ENCODE assay signal across 8 cellular contexts in genomic region chr19:45001087-45001739, GRCh38. TPM values are rescaled to one million over a fixed set of nuclear protein-coding genes. Genes with fewer than 3 reads are reported as not detected.
DNase-seq lines count a peak whose midpoint lies in the region; ATAC-seq and TF ChIP-seq lines count a peak whose summit lies in the region.

TSS of gene RELB (plus strand) at chr19:45001464. CDS start at chr19:45001580, 116 bp downstream.

- no peak for TF ChIP-seq POLR2A in transverse colon (IDR thresholded peaks at IDR 0.05)

- H3K27ac Mint-ChIP-seq in T-cell: peak within 1 kb of the TSS; percentile 97 to 98

- H3K9ac ChIP-seq in adipocyte (ENCODE audit: low read length): peak within 1 kb of the TSS; percentile 83

- peaks cover 5% of the 10 kb centered on the region for H3K36me3 Mint-ChIP-seq in T-cell

- DNase-seq in GM10266 (ENCODE audit: extremely low spot score) (peak; percentile 99), NCI-H1048 (lab: John Stamatoyannopoulos, UW) (peak; percentile 74), T-cell (peak; percentile 83 to 99 (median 92)), adipocyte (ENCODE audit: low read depth) (peak; percentile 98), cardiac septum (ENCODE audit: low spot score) (peak; percentile 95), pons (ENCODE audit: low spot score) (peak; percentile 77), transverse colon (peak; percentile 98)

- 2% methylated on average over 35 of the region's 79 CpGs; no CpG with 5 or more reads in 1 of the 2 donors for WGBS in transverse colon (ENCODE audit: low coverage in 1 of 2), 2 donors

- H3K4me3 Mint-ChIP-seq in T-cell: peak within 1 kb of the TSS; percentile 83 to 96 (median 94)

- peak; percentile 25 for TF ChIP-seq EP300 in transverse colon (IDR thresholded peaks at IDR 0.05; ENCODE audit: low read depth)

- H3K9me3 ChIP-seq in adipocyte (ENCODE audit: control insufficient read depth, low read length) (no peaks in the 10 kb centered on the region), transverse colon (no peaks in the 10 kb centered on the region)

- H3K4me1 ChIP-seq in adipocyte (ENCODE audit: control insufficient read depth, insufficient read depth, low read length): peaks cover 3% of the 10 kb centered on the region
- peaks cover 7 to 30% (median 18%) of the 10 kb centered on the region in 4 donors for H3K4me1 ChIP-seq in transverse colon

- POLR2A ChIA-PET in T-cell (lab: Charles Lee): interaction anchor here (0.5 to 2.4 kb wide), 3 partner anchors 38 to 177 kb away, joined by 3 to 5 read pairs (median 3); partner anchors contain the start of genes CLASRP (in 1 of the 2) and TRAPPC6A (in 1 of the 2)

- H3K27me3 ChIP-seq in adipocyte (replicated peaks; ENCODE audit: control insufficient read depth, insufficient read depth, low read length) (no peaks in the 10 kb centered on the region), transverse colon (no peaks in the 10 kb centered on the region)

- peaks cover 7 to 19% (median 17%) of the 10 kb centered on the region in 3 donors for H3K4me1 Mint-ChIP-seq in T-cell

- in situ Hi-C loops in transverse colon (cut with MboI; ENCODE audit: low pct_ligation_motif_present in 1 of 4, low pct_unique_long_range_greater_than_20kb in 1 of 4, low sequenced_read_pairs in 3 of 4): no loop called here

- intact Hi-C loops in cardiac septum (cut with DNase I) (loop anchor here (2.0 kb wide), 1 partner anchor 38 kb away; the partner anchor contains the start of gene CLASRP), transverse colon (cut with DNase I; ENCODE audit: low total_unique reads) (no loop called here)

- no peaks in the 10 kb centered on the region for H3K9me3 Mint-ChIP-seq in T-cell

- H3K36me3 ChIP-seq in adipocyte (ENCODE audit: control insufficient read depth, insufficient read depth, low read length, severe bottlenecking): no peaks in the 10 kb centered on the region
- H3K36me3 ChIP-seq in transverse colon: no peaks in the 10 kb centered on the region

- ATAC-seq in HG02571 (IDR thresholded peaks at IDR 0.05; ENCODE audit: unreplicated experiment): peak; percentile 45
- peak; percentile 72 to 75 (median 73) for ATAC-seq in T-cell (replicated peaks in 1 of 4)

- H3K4me3 ChIP-seq in adipocyte (ENCODE audit: low read length) (peak within 1 kb of the TSS; percentile 81), transverse colon (peak within 1 kb of the TSS; percentile 84 to 99 (median 96))

- H3K27ac ChIP-seq in transverse colon: peak within 1 kb of the TSS; percentile 100

- TF ChIP-seq CTCF in GM10266 (IDR thresholded peaks at IDR 0.05; ENCODE audit: control insufficient read depth, insufficient read depth, low read depth, missing control alignments) (no peak), transverse colon (IDR thresholded peaks at IDR 0.05) (no peak)

- H3K27me3 Mint-ChIP-seq in T-cell: no peaks in the 10 kb centered on the region

- CTCF ChIA-PET in T-cell (lab: Charles Lee): interaction anchor here in 1 of 2 donors (2.0 kb wide), 1 partner anchor 38 kb away, joined by 4 read pairs; the partner anchor contains the start of gene CLASRP

RNA-seq across cellular contexts. Expression of gene RELB, which starts in this region (rescaled TPM):
- total RNA-seq in T-cell: 10 to 100 TPM; 29.4 to 65.5 (median 40.4) TPM
- 9.0 TPM for total RNA-seq in cardiac septum
- total RNA-seq in transverse colon: 10 to 100 TPM; 11.9 to 58.4 (median 34.8) TPM

Comparison
In these comparisons a context has a peak if more than half of its experiments do, and no peak if none do; other contexts are left out.
1. Peak in every context shown above with its lines: DNase-seq, ATAC-seq, H3K4me3 ChIP-seq and H3K27ac ChIP-seq.